8 cellular contexts compared by ENCODE assay signal in genomic region chr12:13097526-13097925, GRCh38. TPM values are rescaled to one million over a fixed set of nuclear protein-coding genes. Genes with fewer than 3 reads are reported as not detected.
DNase-seq lines count a peak whose midpoint lies in the region; ATAC-seq and TF ChIP-seq lines count a peak whose summit lies in the region.

No MANE protein-coding gene starts in this region.

- intact Hi-C loops in activated CD4-positive, alpha-beta T cell treated with anti-CD3 and anti-CD28 coated beads, Interleukin-2, amount 10 ng/mL, durations not matched to agents 24 days and 14 days (cut with micrococcal nuclease): loop anchor here (5.0 kb wide), 2 partner anchors 55 to 310 kb away; partner anchors contain the start of genes APOLD1 and FAM234B
- intact Hi-C loops in activated T-helper 1 cell treated with anti-CD3 and anti-CD28 coated beads, Interleukin-12 subunit alpha, Interleukin-12 subunit beta, Interleukin-2, Interleukin-4 antibody, amounts not matched to agents 30 ng/mL and 10 ng/mL and 1 ng/mL, durations not matched to agents 14 hours and 24 hours and 36 hours (cut with micrococcal nuclease): no loop called here
- intact Hi-C loops in left lung (cut with DNase I) (loop anchor here in 1 of 2 donors (5.0 kb wide), 1 partner anchor 105 kb away; no protein-coding TSS in a partner anchor), tibial artery (cut with DNase I; ENCODE audit: low total_unique reads) (loop anchor here (5.0 kb wide), 1 partner anchor 115 kb away; no protein-coding TSS in a partner anchor)

- peak overlapping the region; percentile 6 for H3K27ac Mint-ChIP-seq in activated CD4-positive, alpha-beta T cell treated with anti-CD3 and anti-CD28 coated beads, Interleukin-2, amount 10 ng/mL, durations not matched to agents 24 days and 14 days
- peak overlapping the region; percentile 68 for H3K27ac Mint-ChIP-seq in activated T-helper 1 cell treated with anti-CD3 and anti-CD28 coated beads, Interleukin-12 subunit alpha, Interleukin-12 subunit beta, Interleukin-2, Interleukin-4 antibody, amounts not matched to agents 30 ng/mL and 10 ng/mL and 1 ng/mL, durations not matched to agents 14 hours and 24 hours and 36 hours

- TF ChIP-seq CTCF in left lung (IDR thresholded peaks at IDR 0.05) (no peak), tibial artery (IDR thresholded peaks at IDR 0.05) (no peak), GM13976 (IDR thresholded peaks at IDR 0.05; ENCODE audit: borderline replicate concordance, control extremely low read depth, extremely low read depth, insufficient read depth, missing control alignments) (no peak)

- ATAC-seq in left lung: no peak

- in situ Hi-C loops in GM13976 (cut with MboI; ENCODE audit: low sequenced_read_pairs, unreplicated experiment): no loop called here

- H3K27me3 Mint-ChIP-seq in activated CD4-positive, alpha-beta T cell treated with anti-CD3 and anti-CD28 coated beads, Interleukin-2, amount 10 ng/mL, durations not matched to agents 24 days and 14 days: no peaks in the 10 kb centered on the region
- H3K27me3 Mint-ChIP-seq in activated T-helper 1 cell treated with anti-CD3 and anti-CD28 coated beads, Interleukin-12 subunit alpha, Interleukin-12 subunit beta, Interleukin-2, Interleukin-4 antibody, amounts not matched to agents 30 ng/mL and 10 ng/mL and 1 ng/mL, durations not matched to agents 14 hours and 24 hours and 36 hours (ENCODE audit: insufficient read depth): peaks cover 5% of the 10 kb centered on the region

- H3K36me3 ChIP-seq in left lung (no peaks in the 10 kb centered on the region), tibial artery (no peaks in the 10 kb centered on the region)

- H3K4me3 ChIP-seq in left lung: peak overlapping the region in 1 of 2 donors; percentile 28
- H3K4me3 ChIP-seq in tibial artery: peak overlapping the region; percentile 43 to 45

- no peaks in the 10 kb centered on the region for H3K36me3 Mint-ChIP-seq in activated CD4-positive, alpha-beta T cell treated with anti-CD3 and anti-CD28 coated beads, Interleukin-2, amount 10 ng/mL, durations not matched to agents 24 days and 14 days (ENCODE audit: low read depth)
- H3K36me3 Mint-ChIP-seq in activated T-helper 1 cell treated with anti-CD3 and anti-CD28 coated beads, Interleukin-12 subunit alpha, Interleukin-12 subunit beta, Interleukin-2, Interleukin-4 antibody, amounts not matched to agents 30 ng/mL and 10 ng/mL and 1 ng/mL, durations not matched to agents 14 hours and 24 hours and 36 hours (ENCODE audit: low read depth): no peaks in the 10 kb centered on the region

- peak overlapping the region; percentile 81 to 100 for H3K27ac ChIP-seq in left lung
- peak overlapping the region; percentile 92 to 98 for H3K27ac ChIP-seq in tibial artery

- peak overlapping the region; percentile 44 for H3K4me3 Mint-ChIP-seq in activated CD4-positive, alpha-beta T cell treated with anti-CD3 and anti-CD28 coated beads, Interleukin-2, amount 10 ng/mL, durations not matched to agents 24 days and 14 days
- H3K4me3 Mint-ChIP-seq in activated T-helper 1 cell treated with anti-CD3 and anti-CD28 coated beads, Interleukin-12 subunit alpha, Interleukin-12 subunit beta, Interleukin-2, Interleukin-4 antibody, amounts not matched to agents 30 ng/mL and 10 ng/mL and 1 ng/mL, durations not matched to agents 14 hours and 24 hours and 36 hours: peak overlapping the region; percentile 56

- H3K27me3 ChIP-seq in left lung (no peaks in the 10 kb centered on the region), tibial artery (no peaks in the 10 kb centered on the region)

- H3K4me1 ChIP-seq in left lung: peaks cover 38 to 77% of the 10 kb centered on the region in 2 donors
- peaks cover 0 to 66% (median 30%) of the 10 kb centered on the region in 4 donors for H3K4me1 ChIP-seq in tibial artery

- H3K9me3 Mint-ChIP-seq in activated CD4-positive, alpha-beta T cell treated with anti-CD3 and anti-CD28 coated beads, Interleukin-2, amount 10 ng/mL, durations not matched to agents 24 days and 14 days: no peaks in the 10 kb centered on the region
- no peaks in the 10 kb centered on the region for H3K9me3 Mint-ChIP-seq in activated T-helper 1 cell treated with anti-CD3 and anti-CD28 coated beads, Interleukin-12 subunit alpha, Interleukin-12 subunit beta, Interleukin-2, Interleukin-4 antibody, amounts not matched to agents 30 ng/mL and 10 ng/mL and 1 ng/mL, durations not matched to agents 14 hours and 24 hours and 36 hours

- H3K9me3 ChIP-seq in left lung (no peaks in the 10 kb centered on the region), tibial artery (no peaks in the 10 kb centered on the region)

- DNase-seq in activated CD4-positive, alpha-beta T cell treated with anti-CD3 and anti-CD28 coated beads, Interleukin-2, amount 10 ng/mL, durations not matched to agents 24 days and 14 days: no peak
- DNase-seq in activated CD4-positive, alpha-beta T cell treated with anti-CD3 and anti-CD28 coated beads for 4 hours: no peak
- DNase-seq in activated T-helper 1 cell treated with anti-CD3 and anti-CD28 coated beads, Interleukin-12 subunit alpha, Interleukin-12 subunit beta, Interleukin-2, Interleukin-4 antibody, amounts not matched to agents 30 ng/mL and 10 ng/mL and 1 ng/mL, durations not matched to agents 14 hours and 24 hours and 36 hours (ENCODE audit: low spot score): no peak
- DNase-seq in left lung (no peak), tibial artery (no peak), GM13976 (ENCODE audit: low spot score) (no peak), NCI-H2029 treated with DMSO at 0.1 percent for 48 hours (lab: John Stamatoyannopoulos, UW) (no peak)
- no peak for DNase-seq in central memory CD4-positive, alpha-beta T cell

- peaks cover 36% of the 10 kb centered on the region for H3K4me1 Mint-ChIP-seq in activated CD4-positive, alpha-beta T cell treated with anti-CD3 and anti-CD28 coated beads, Interleukin-2, amount 10 ng/mL, durations not matched to agents 24 days and 14 days
- peaks cover 34% of the 10 kb centered on the region for H3K4me1 Mint-ChIP-seq in activated T-helper 1 cell treated with anti-CD3 and anti-CD28 coated beads, Interleukin-12 subunit alpha, Interleukin-12 subunit beta, Interleukin-2, Interleukin-4 antibody, amounts not matched to agents 30 ng/mL and 10 ng/mL and 1 ng/mL, durations not matched to agents 14 hours and 24 hours and 36 hours (ENCODE audit: low read depth)

RNA-seq across cellular contexts. Expression of gene GSG1, which starts 5.9 kb away (rescaled TPM):
- not detected in 2 replicates for total RNA-seq in activated CD4-positive, alpha-beta T cell treated with anti-CD3 and anti-CD28 coated beads, Interleukin-2, amount 10 ng/mL, durations not matched to agents 24 days and 14 days
- total RNA-seq in activated T-helper 1 cell treated with anti-CD3 and anti-CD28 coated beads, Interleukin-12 subunit alpha, Interleukin-12 subunit beta, Interleukin-2, Interleukin-4 antibody, amounts not matched to agents 30 ng/mL and 10 ng/mL and 1 ng/mL, durations not matched to agents 14 hours and 24 hours and 36 hours: not detected in 2 replicates
- under 1 TPM in 1 of 2 donors, not detected in 1; 0.26 TPM for total RNA-seq in left lung

RNA-seq across cellular contexts. Expression of gene FAM234B, which starts 53.3 kb away (rescaled TPM):
- 8.6 and 9.0 TPM in 2 replicates for total RNA-seq in activated CD4-positive, alpha-beta T cell treated with anti-CD3 and anti-CD28 coated beads, Interleukin-2, amount 10 ng/mL, durations not matched to agents 24 days and 14 days
- total RNA-seq in activated T-helper 1 cell treated with anti-CD3 and anti-CD28 coated beads, Interleukin-12 subunit alpha, Interleukin-12 subunit beta, Interleukin-2, Interleukin-4 antibody, amounts not matched to agents 30 ng/mL and 10 ng/mL and 1 ng/mL, durations not matched to agents 14 hours and 24 hours and 36 hours: 6.0 and 6.6 TPM in 2 replicates
- 10 to 100 TPM in 1 of 2 donors, 1 to 10 TPM in 1; 8.3 to 11.0 TPM for total RNA-seq in left lung
